Comparison of ENCODE assay signal across 24 cellular contexts in the genomic region with DNA sequence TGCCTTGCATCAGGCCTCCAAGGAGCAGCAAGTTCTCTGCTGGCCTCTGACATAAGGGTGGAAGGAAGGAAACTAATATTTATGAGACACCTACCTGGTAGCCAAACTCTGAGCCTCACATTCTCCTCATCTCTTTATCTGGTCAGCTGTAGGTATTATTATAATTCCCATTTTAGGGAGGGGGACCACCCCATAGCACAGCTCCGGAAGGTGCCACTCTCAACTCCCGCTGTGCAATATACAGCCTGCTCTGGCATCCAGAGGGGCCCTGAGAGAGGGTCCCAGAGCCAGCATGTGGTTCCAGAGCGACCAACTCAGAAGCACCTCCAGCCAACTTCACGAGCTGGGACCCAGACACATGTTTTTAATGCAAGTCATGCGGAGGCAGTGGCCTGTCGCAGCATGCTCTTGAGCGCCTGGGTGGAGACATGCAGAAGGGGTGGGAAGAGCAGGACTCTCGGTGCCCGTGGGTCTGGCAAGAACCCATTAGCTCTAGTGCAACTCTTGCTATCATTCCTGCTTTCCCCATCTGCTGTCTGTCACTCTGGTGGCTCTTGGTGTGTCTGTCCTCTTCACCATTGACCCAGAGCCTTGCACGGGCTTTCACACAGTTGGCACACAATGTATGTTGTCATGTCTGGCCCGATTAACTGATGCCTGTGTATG. TPM values are rescaled to one million over a fixed set of nuclear protein-coding genes. Genes with fewer than 3 reads are reported as not detected.
DNase-seq lines count a peak whose midpoint lies in the region; FAIRE-seq and TF ChIP-seq lines count a peak whose summit lies in the region.
"Had no signal": no experiment of that assay in that cellular context is flagged by ENCODE, and none has a peak within 500 bp of the region (broad histone marks: within the 10 kb centered on the region; RNA-seq: fewer than 3 reads in every experiment).

No MANE protein-coding gene starts in this region.

- peak; percentile 28 for DNase-seq in DMS 273 (lab: John Stamatoyannopoulos, UW; ENCODE audit: unreplicated experiment)
- DNase-seq in DMS 273 treated with DMSO at 0.1 percent for 48 hours (lab: John Stamatoyannopoulos, UW) = no peak
- no peak for DNase-seq in endodermal cell
- peak; percentile 43 for DNase-seq in kidney
- no peak for DNase-seq in SW480 (ENCODE audit: low spot score)
- no peak for DNase-seq in WERI-Rb-1
- DNase-seq in HFFc6 = no peak
- DNase-seq: activated CD4-positive, alpha-beta T cell treated with anti-CD3 and anti-CD28 coated beads for 36 hours; activated CD8-positive, alpha-beta memory T cell treated with anti-CD3 and anti-CD28 coated beads, Interleukin-2, amount 50 U/mL, for 48 hours; dorsolateral prefrontal cortex; HCEC 1CT; Karpas-422; midbrain; NCI-H146; NCI-H526 treated with DMSO at 0.1 percent for 48 hours; stimulated activated naive CD8-positive, alpha-beta T cell treated with anti-CD3 and anti-CD28 coated beads, Interleukin-15, amount 100 ng/mL, for 72 hours had no signal

- peak overlapping the region; percentile 97 for H3K27ac Mint-ChIP-seq in endodermal cell
- no peak overlapping the region for H3K27ac Mint-ChIP-seq in HFFc6
- H3K27ac Mint-ChIP-seq: activated CD4-positive, alpha-beta T cell treated with anti-CD3 and anti-CD28 coated beads for 36 hours; activated naive CD4-positive, alpha-beta T cell treated with anti-CD3 and anti-CD28 coated beads, Interleukin-2, amount 50 U/mL, for 24 hours; CD14-positive monocyte had no signal

- no peaks in the 10 kb centered on the region for H3K36me3 ChIP-seq in endodermal cell (ENCODE audit: control insufficient read depth, insufficient read depth, low read length)
- H3K36me3 ChIP-seq in kidney (ENCODE audit: control insufficient read depth in 1 of 2, insufficient read depth in 2 of 2, low read length in 2 of 2) = no peaks in the 10 kb centered on the region
- no peaks in the 10 kb centered on the region for H3K36me3 ChIP-seq in subcutaneous abdominal adipose tissue (ENCODE audit: control insufficient read depth in 5 of 5, insufficient read depth in 5 of 5, low read length in 5 of 5)
- H3K36me3 ChIP-seq in WERI-Rb-1 = no peaks in the 10 kb centered on the region

- H3K27ac ChIP-seq in endodermal cell (ENCODE audit: low read depth, low read length) (no peak overlapping the region), kidney (ENCODE audit: low read depth in 2 of 2, low read length in 2 of 2) (no peak overlapping the region), subcutaneous abdominal adipose tissue (ENCODE audit: low read depth, low read length) (peak overlapping the region; percentile 100), WERI-Rb-1 (no peak overlapping the region)
- H3K27ac ChIP-seq: 22Rv1, dorsolateral prefrontal cortex had no signal

- H3K4me1 Mint-ChIP-seq in endodermal cell (peaks cover 50% of the 10 kb centered on the region), HFFc6 (ENCODE audit: low read depth) (peaks cover 6% of the 10 kb centered on the region; the same call in 1 of the 2 replicates)
- H3K4me1 Mint-ChIP-seq: activated CD4-positive, alpha-beta T cell treated with anti-CD3 and anti-CD28 coated beads for 36 hours; activated naive CD4-positive, alpha-beta T cell treated with anti-CD3 and anti-CD28 coated beads, Interleukin-2, amount 50 U/mL, for 24 hours; CD14-positive monocyte; stimulated activated naive CD8-positive, alpha-beta T cell treated with anti-CD3 and anti-CD28 coated beads, Interleukin-15, amount 100 ng/mL, for 72 hours had no signal

- H3K9me3 ChIP-seq in endodermal cell (ENCODE audit: control insufficient read depth, low read length) (no peaks in the 10 kb centered on the region), kidney (ENCODE audit: control insufficient read depth in 1 of 2, low read length in 2 of 2) (no peaks in the 10 kb centered on the region), subcutaneous abdominal adipose tissue (ENCODE audit: control insufficient read depth in 5 of 5, low read length in 5 of 5) (no peaks in the 10 kb centered on the region), WERI-Rb-1 (ENCODE audit: severe bottlenecking) (no peaks in the 10 kb centered on the region)

- no peaks in the 10 kb centered on the region for H3K9me3 Mint-ChIP-seq in endodermal cell
- no peaks in the 10 kb centered on the region for H3K9me3 Mint-ChIP-seq in HFFc6
- H3K9me3 Mint-ChIP-seq: activated naive CD4-positive, alpha-beta T cell treated with anti-CD3 and anti-CD28 coated beads, Interleukin-2, amount 50 U/mL, for 24 hours; CD14-positive monocyte; stimulated activated naive CD8-positive, alpha-beta T cell treated with anti-CD3 and anti-CD28 coated beads, Interleukin-15, amount 100 ng/mL, for 72 hours had no signal

- intact Hi-C loops in kidney (cut with DNase I) = no loop called here

- no peak overlapping the region for H3K9ac ChIP-seq in endodermal cell (ENCODE audit: extremely low read depth, low read length, poor library complexity, severe bottlenecking)
- H3K9ac ChIP-seq in kidney (ENCODE audit: low read length in 2 of 2) = no peak overlapping the region
- peak overlapping the region in 4 of 5 donors; percentile 54 to 83 (median 61) for H3K9ac ChIP-seq in subcutaneous abdominal adipose tissue (ENCODE audit: low read length in 5 of 5)

- H3K4me3 ChIP-seq in endodermal cell (ENCODE audit: low read length) = no peak overlapping the region
- H3K4me3 ChIP-seq in kidney (ENCODE audit: low read length in 2 of 2) = no peak overlapping the region
- H3K4me3 ChIP-seq in subcutaneous abdominal adipose tissue (ENCODE audit: low read depth in 1 of 5, low read length in 5 of 5) = peak overlapping the region in 3 of 5 donors; percentile 8 to 17 (median 11)
- H3K4me3 ChIP-seq in WERI-Rb-1 (ENCODE audit: low read depth, low read length) = no peak overlapping the region
- H3K4me3 ChIP-seq: dorsolateral prefrontal cortex had no signal

- H3K4me1 ChIP-seq in endodermal cell (ENCODE audit: control insufficient read depth, insufficient read depth, low read length) (peaks cover 26% of the 10 kb centered on the region), kidney (ENCODE audit: control insufficient read depth in 1 of 2, insufficient read depth in 1 of 2, low read depth in 1 of 2, low read length in 2 of 2) (peaks cover 0 to 6% of the 10 kb centered on the region in 2 donors), subcutaneous abdominal adipose tissue (ENCODE audit: control insufficient read depth in 5 of 5, insufficient read depth in 5 of 5, low read length in 5 of 5) (peaks cover 9 to 49% (median 36%) of the 10 kb centered on the region in 5 donors)

- TF ChIP-seq CTCF in endodermal cell (conservative IDR thresholded peaks at IDR 0.05) = no peak
- no peak for TF ChIP-seq CTCF in kidney (IDR thresholded peaks at IDR 0.05; ENCODE audit: borderline replicate concordance, extremely low read depth, insufficient read depth)
- no peak for TF ChIP-seq CTCF in WERI-Rb-1 (IDR thresholded peaks at IDR 0.05; ENCODE audit: low read depth, low read length)
- TF ChIP-seq CTCF in HFFc6 (IDR thresholded peaks at IDR 0.05) = no peak

- FAIRE-seq in kidney (lab: Jason Lieb, UNC) = no peak

- H3K27me3 ChIP-seq in endodermal cell (ENCODE audit: control insufficient read depth, insufficient read depth, low read length, poor library complexity, severe bottlenecking) (no peaks in the 10 kb centered on the region), subcutaneous abdominal adipose tissue (ENCODE audit: control insufficient read depth in 5 of 5, insufficient read depth in 4 of 5, low read length in 5 of 5) (no peaks in the 10 kb centered on the region), WERI-Rb-1 (ENCODE audit: insufficient read depth, low read depth, severe bottlenecking) (no peaks in the 10 kb centered on the region)
- H3K27me3 ChIP-seq: dorsolateral prefrontal cortex had no signal

- H3K27me3 Mint-ChIP-seq in endodermal cell (ENCODE audit: insufficient read depth) (no peaks in the 10 kb centered on the region), HFFc6 (ENCODE audit: insufficient read depth) (peaks cover 14% of the 10 kb centered on the region)
- H3K27me3 Mint-ChIP-seq: activated CD4-positive, alpha-beta T cell treated with anti-CD3 and anti-CD28 coated beads for 36 hours; activated naive CD4-positive, alpha-beta T cell treated with anti-CD3 and anti-CD28 coated beads, Interleukin-2, amount 50 U/mL, for 24 hours had no signal

- peak overlapping the region; percentile 15 for H3K4me3 Mint-ChIP-seq in endodermal cell
- H3K4me3 Mint-ChIP-seq in HFFc6 = no peak overlapping the region
- H3K4me3 Mint-ChIP-seq: activated CD4-positive, alpha-beta T cell treated with anti-CD3 and anti-CD28 coated beads for 36 hours; activated naive CD4-positive, alpha-beta T cell treated with anti-CD3 and anti-CD28 coated beads, Interleukin-2, amount 50 U/mL, for 24 hours; brain; CD14-positive monocyte; stimulated activated naive CD8-positive, alpha-beta T cell treated with anti-CD3 and anti-CD28 coated beads, Interleukin-15, amount 100 ng/mL, for 72 hours had no signal

- H3K36me3 Mint-ChIP-seq in endodermal cell (ENCODE audit: low read depth) = no peaks in the 10 kb centered on the region
- no peaks in the 10 kb centered on the region for H3K36me3 Mint-ChIP-seq in HFFc6 (ENCODE audit: low read depth)
- H3K36me3 Mint-ChIP-seq: activated naive CD4-positive, alpha-beta T cell treated with anti-CD3 and anti-CD28 coated beads, Interleukin-2, amount 50 U/mL, for 24 hours; brain; CD14-positive monocyte had no signal

- WGBS in endodermal cell (ENCODE audit: insufficient coverage in 1 of 2, insufficient read length in 1 of 2), 2 experiments = 92 to 97% methylated on average over 10 to 11 of the region's 11 CpGs

RNA-seq across cellular contexts. Expression of gene MYMX, which starts 15.0 kb away (rescaled TPM):
- 1 to 10 TPM; 1.7 to 1.8 TPM for total RNA-seq in endodermal cell
- polyA plus RNA-seq in endodermal cell (2013, experiment 1 of 2) = 1.1 TPM
- polyA plus RNA-seq in endodermal cell (2013, experiment 2 of 2) = 0.83 TPM
- 1.1 TPM for total RNA-seq in kidney
- 2.2 TPM for polyA plus RNA-seq in kidney (ENCODE audit: insufficient read depth, low read depth, low replicate concordance)
- not detected for total RNA-seq in HFFc6 (2021; fragmentation: NEBNext Ultra II Directional; extraction: Animal tissue kit (Norgen Biotek cat#: 25700))
- total RNA-seq: activated CD4-positive, alpha-beta T cell treated with anti-CD3 and anti-CD28 coated beads for 36 hours; Daoy; dorsolateral prefrontal cortex; osteoblast; T-helper 2 cell treated with Interferon-gamma antibody and Interleukin-4, amounts not matched to agents 100 ng/mL and 5 ng/mL, for 36 hours had no signal
- polyA plus RNA-seq: CD14-positive monocyte had no signal

RNA-seq across cellular contexts. Expression of gene SLC29A1, which starts 21.6 kb away (rescaled TPM):
- total RNA-seq in endodermal cell = 100 to 1,000 TPM; 129 to 155 TPM
- polyA plus RNA-seq in endodermal cell (2013, experiment 1 of 2) = 65.0 TPM
- polyA plus RNA-seq in endodermal cell (2013, experiment 2 of 2) = 58.4 TPM
- 74.6 TPM for total RNA-seq in kidney
- polyA plus RNA-seq in kidney (ENCODE audit: insufficient read depth, low read depth, low replicate concordance) = 50.1 TPM
- 10 to 100 TPM; 14.9 to 29.9 (median 26.8) TPM for total RNA-seq in HFFc6 (2021; fragmentation: NEBNext Ultra II Directional; extraction: Animal tissue kit (Norgen Biotek cat#: 25700))

RNA-seq across cellular contexts. Expression of gene CAPN11, which starts 43.2 kb away (rescaled TPM):
- total RNA-seq in endodermal cell = 1 to 10 TPM in 1 of 2 donors, under 1 TPM in 1; 0.53 to 1.2 TPM
- polyA plus RNA-seq in endodermal cell (2013, experiment 1 of 2) = 0.18 TPM
- polyA plus RNA-seq in endodermal cell (2013, experiment 2 of 2) = 0.17 TPM
- 2.3 TPM for total RNA-seq in kidney
- polyA plus RNA-seq in kidney (ENCODE audit: insufficient read depth, low read depth, low replicate concordance) = 0.39 TPM
- total RNA-seq in HFFc6 (2021; fragmentation: NEBNext Ultra II Directional; extraction: Animal tissue kit (Norgen Biotek cat#: 25700)) = not detected
- total RNA-seq: Daoy; osteoblast; T-helper 2 cell treated with Interferon-gamma antibody and Interleukin-4, amounts not matched to agents 100 ng/mL and 5 ng/mL, for 36 hours had no signal
- polyA plus RNA-seq: CD14-positive monocyte had no signal

RNA-seq across cellular contexts. Expression of gene HSP90AB1, which starts 45.1 kb away (rescaled TPM):
- total RNA-seq in endodermal cell (1,000 to 10,000 TPM; 1,356 to 1,422 TPM), kidney (551 TPM)
- 1,137 TPM for polyA plus RNA-seq in endodermal cell (2013, experiment 1 of 2)
- 1,046 TPM for polyA plus RNA-seq in endodermal cell (2013, experiment 2 of 2)
- polyA plus RNA-seq in kidney (ENCODE audit: insufficient read depth, low read depth, low replicate concordance) = 499 TPM
- 1,000 to 10,000 TPM in 1 of 6 experiments, 100 to 1,000 TPM in 5; 847 to 1,026 (median 920) TPM for total RNA-seq in HFFc6 (2021; fragmentation: NEBNext Ultra II Directional; extraction: Animal tissue kit (Norgen Biotek cat#: 25700))

RNA-seq across cellular contexts. Expression of gene SLC35B2, which starts 55.6 kb away (rescaled TPM):
- total RNA-seq in endodermal cell (10 to 100 TPM; 52.5 to 54.3 TPM), kidney (45.1 TPM)
- polyA plus RNA-seq in endodermal cell (2013, experiment 1 of 2) = 42.1 TPM
- polyA plus RNA-seq in endodermal cell (2013, experiment 2 of 2) = 39.6 TPM
- 49.5 TPM for polyA plus RNA-seq in kidney (ENCODE audit: insufficient read depth, low read depth, low replicate concordance)
- total RNA-seq in HFFc6 (2021; fragmentation: NEBNext Ultra II Directional; extraction: Animal tissue kit (Norgen Biotek cat#: 25700)) = 100 to 1,000 TPM; 108 to 132 (median 120) TPM

Comparison
In these comparisons a context has a peak if more than half of its experiments do, and no peak if none do; other contexts are left out.
1. DNase-seq: peak in DMS 273 (single experiment) and kidney (single experiment); none in DMS 273 treated with DMSO at 0.1 percent for 48 hours (single experiment), endodermal cell (single experiment), SW480 (single experiment), WERI-Rb-1 (single experiment) and HFFc6 (single experiment).
2. H3K4me3 ChIP-seq: peak in subcutaneous abdominal adipose tissue (3 of 5); none in endodermal cell (single experiment), kidney (0 of 2) and WERI-Rb-1 (single experiment).
3. H3K9ac ChIP-seq: peak in subcutaneous abdominal adipose tissue (4 of 5); none in endodermal cell (single experiment) and kidney (0 of 2).